In the genomic region with DNA sequence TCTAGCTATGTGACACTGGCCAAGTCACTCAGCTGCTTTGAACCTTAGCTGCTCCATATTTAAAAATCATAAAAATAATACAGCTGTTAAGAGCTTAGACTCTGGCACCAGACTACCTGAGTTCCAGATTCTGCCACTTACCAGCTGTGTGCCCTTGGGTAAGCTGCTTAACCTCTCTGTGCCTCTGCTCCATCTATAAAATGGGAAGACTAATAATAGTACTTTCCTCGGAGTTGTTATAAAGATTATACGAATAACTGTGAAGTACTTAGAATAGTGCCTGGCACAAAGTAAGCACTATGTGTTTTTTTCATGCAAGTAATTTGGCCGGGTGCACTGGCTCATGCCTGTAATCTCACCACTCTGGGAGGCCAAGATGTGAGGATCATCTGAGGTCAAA, we compare ENCODE assay signal across 9 cellular contexts. TPM values are rescaled to one million over a fixed set of nuclear protein-coding genes. Genes with fewer than 3 reads are reported as not detected.
DNase-seq lines count a peak whose midpoint lies in the region; ATAC-seq, FAIRE-seq and TF ChIP-seq lines count a peak whose summit lies in the region.
"Had no signal": no experiment of that assay in that cellular context is flagged by ENCODE, and none has a peak within 500 bp of the region (broad histone marks: within the 10 kb centered on the region; RNA-seq: fewer than 3 reads in every experiment).

No MANE protein-coding gene starts in this region.

- H3K4me1 Mint-ChIP-seq in natural killer cell = peaks cover 12 to 16% of the 10 kb centered on the region in 2 donors

- no peaks in the 10 kb centered on the region for H3K36me3 Mint-ChIP-seq in natural killer cell

- H3K4me3 ChIP-seq in BLaER1 treated with 17β-estradiol and CSF1 and Interleukin-3, amounts not matched to agents 10 nM and 100 nM = peak overlapping the region; percentile 63 to 81 (median 74)
- H3K4me3 ChIP-seq in HUES64 (ENCODE audit: low read length) (peak overlapping the region; percentile 92), GM12878 (peak overlapping the region; percentile 79)

- POLR2A ChIA-PET in GM12878 (lab: Charles Lee) = interaction anchor here (0.6 to 1.2 kb wide), 2 partner anchors 13 to 448 kb away, joined by 3 to 4 read pairs; no protein-coding TSS in a partner anchor

- no peaks in the 10 kb centered on the region for H3K9me3 Mint-ChIP-seq in natural killer cell

- RAD21 ChIA-PET in GM12878 (lab: Charles Lee; ENCODE audit: unreplicated experiment) = interaction anchor here (1.5 to 1.9 kb wide), 2 partner anchors 14 to 344 kb away, joined by 6 to 7 read pairs; no protein-coding TSS in a partner anchor

- no peaks in the 10 kb centered on the region for H3K27me3 ChIP-seq in BLaER1 treated with 17β-estradiol and CSF1 and Interleukin-3, amounts not matched to agents 10 nM and 100 nM
- no peaks in the 10 kb centered on the region for H3K27me3 ChIP-seq in HUES64 (ENCODE audit: insufficient read depth, low read length)
- no peaks in the 10 kb centered on the region for H3K27me3 ChIP-seq in GM12878 (replicated peaks in 1 of 2; ENCODE audit: control insufficient read depth in 2 of 2, insufficient read depth in 2 of 2, low read length in 1 of 2)
- H3K27me3 ChIP-seq: neutrophil had no signal

- H3K4me1 ChIP-seq in BLaER1 treated with 17β-estradiol and CSF1 and Interleukin-3, amounts not matched to agents 10 nM and 100 nM = peaks cover 41 to 62% (median 52%) of the 10 kb centered on the region in 10 experiments
- H3K4me1 ChIP-seq in HUES64 (ENCODE audit: insufficient read depth, low read length) = peaks cover 4% of the 10 kb centered on the region
- peaks cover 3% of the 10 kb centered on the region; the same call in 1 of the 2 replicates for H3K4me1 ChIP-seq in GM12878 (ENCODE audit: control insufficient read depth, insufficient read depth, low read length)

- CTCF ChIA-PET in GM12878 (lab: Yijun Ruan, JAX) = interaction anchor here (0.6 to 8.1 kb wide), 6 partner anchors 10 to 344 kb away, joined by 3 to 72 read pairs (median 4); no protein-coding TSS in a partner anchor

- H3K36me3 ChIP-seq in BLaER1 treated with 17β-estradiol and CSF1 and Interleukin-3, amounts not matched to agents 10 nM and 100 nM = peaks cover under 1 to 35% (median 12%) of the 10 kb centered on the region in 11 experiments; a peak in 16 of 22 replicates
- peaks cover 8% of the 10 kb centered on the region for H3K36me3 ChIP-seq in HUES64 (ENCODE audit: insufficient read depth, low read length)
- H3K36me3 ChIP-seq in GM12878 (ENCODE audit: control insufficient read depth in 2 of 2, insufficient read depth in 2 of 2, low read length in 1 of 2) = no peaks in the 10 kb centered on the region
- H3K36me3 ChIP-seq: neutrophil had no signal

- ATAC-seq in GM12878 (no peak), natural killer cell (no peak), HG02610 (IDR thresholded peaks at IDR 0.05; ENCODE audit: unreplicated experiment) (no peak)

- in situ Hi-C loops in GM12878 (cut with MboI) = no loop called here

- H3K4me3 Mint-ChIP-seq in natural killer cell = peak overlapping the region; percentile 93

- BruUV-seq in GM12878 (replicated peaks; lab: Mats Ljungman, UMichigan) = TSS peak; percentile 69

- TF ChIP-seq POLR2A in GM12878 (IDR thresholded peaks at IDR 0.05; ENCODE audit: low read depth, low read length) = no peak

- no peak for TF ChIP-seq CTCF in GM12878 (IDR thresholded peaks at IDR 0.05 in 2 of 3, conservative IDR thresholded peaks at IDR 0.05 in 1 of 3; ENCODE audit: control insufficient read depth in 2 of 3, extremely low read depth in 1 of 3, insufficient read depth in 1 of 3, low read depth in 3 of 3, low read length in 3 of 3)
- TF ChIP-seq CTCF in natural killer cell (IDR thresholded peaks at IDR 0.05) = no peak

- H3K9ac ChIP-seq in BLaER1 treated with 17β-estradiol and CSF1 and Interleukin-3, amounts not matched to agents 10 nM and 100 nM = peak overlapping the region; percentile 73 to 93 (median 86); a peak in 20 of 22 replicates
- no peak overlapping the region for H3K9ac ChIP-seq in HUES64 (ENCODE audit: low read depth, low read length)
- H3K9ac ChIP-seq in GM12878 (ENCODE audit: control insufficient read depth, insufficient read depth, low read length) = no peak overlapping the region; the same call in 1 of the 2 replicates

- H3K9me3 ChIP-seq in BLaER1 treated with 17β-estradiol and CSF1 and Interleukin-3, amounts not matched to agents 10 nM and 100 nM (replicated peaks in 1 of 11) = no peaks in the 10 kb centered on the region
- no peaks in the 10 kb centered on the region for H3K9me3 ChIP-seq in HUES64 (ENCODE audit: insufficient read depth, low read depth, low read length)
- no peaks in the 10 kb centered on the region for H3K9me3 ChIP-seq in GM12878 (replicated peaks; ENCODE audit: control insufficient read depth, insufficient read depth, low read length)
- H3K9me3 ChIP-seq: neutrophil had no signal

- H3K27ac ChIP-seq in BLaER1 treated with 17β-estradiol and CSF1 and Interleukin-3, amounts not matched to agents 10 nM and 100 nM = peak overlapping the region in 9 of 11 experiments; percentile 81 to 93 (median 90); a peak in 15 of 22 replicates
- H3K27ac ChIP-seq in HUES64 (ENCODE audit: low read depth, low read length) = no peak overlapping the region
- no peak overlapping the region for H3K27ac ChIP-seq in GM12878 (ENCODE audit: control insufficient read depth, insufficient read depth)

- no peak for TF ChIP-seq EP300 in GM12878 (IDR thresholded peaks at IDR 0.05; ENCODE audit: borderline replicate concordance in 1 of 2, control insufficient read depth in 1 of 2, low read depth in 2 of 2, low read length in 2 of 2)

- 95% methylated on average over 3 of the region's 3 CpGs for WGBS in HUES64
- 62% methylated on average over 3 of the region's 3 CpGs for WGBS in GM12878 (ENCODE audit: insufficient coverage, insufficient replicate concordance, low lambda C conversion rate, missing lambda C conversion rate)

- SMC1A ChIA-PET in GM12878 (lab: Charles Lee; ENCODE audit: uncharacterized antibody, unreplicated experiment) = interaction anchor here (0.9 to 1.6 kb wide), 5 partner anchors 9 to 344 kb away, joined by 3 to 10 read pairs (median 3); no protein-coding TSS in a partner anchor

- H3K27ac Mint-ChIP-seq in natural killer cell = peak overlapping the region in 1 of 2 donors; percentile 46

- H2AFZ ChIP-seq in GM12878 (ENCODE audit: control insufficient read depth, low read depth, low read length) = no peak overlapping the region

- no peak for FAIRE-seq in GM12878 (lab: Jason Lieb, UNC)

- intact Hi-C loops in GM12878 (cut with micrococcal nuclease; ENCODE audit: unreplicated experiment) = loop anchor here (10.0 kb wide), 1 partner anchor 333 kb away; the partner anchor contains the start of gene XKR3
- intact Hi-C loops in natural killer cell (cut with micrococcal nuclease) = loop anchor here (10.0 kb wide), 1 partner anchor 917 kb away; the partner anchor contains the start of gene PEX26

- DNase-seq in GM12878 (ENCODE audit: low read depth, low spot score) (no peak), natural killer cell (no peak), SKM-1 treated with dmso at 0.1 percent for 144 hours (lab: John Stamatoyannopoulos, UW; ENCODE audit: unreplicated experiment) (no peak), LoVo (ENCODE audit: low spot score) (no peak)
- no peak for DNase-seq in stimulated activated CD4-positive, alpha-beta T cell treated with anti-CD3 and anti-CD28 coated beads, Interleukin-4, amount 100 ng/mL, for 4 hours

- H3K79me2 ChIP-seq in GM12878 (ENCODE audit: control insufficient read depth, insufficient read depth, low read length) = peaks cover 24% of the 10 kb centered on the region

- H4K20me1 ChIP-seq in BLaER1 treated with 17β-estradiol and CSF1 and Interleukin-3, amounts not matched to agents 10 nM and 100 nM = peaks cover 36 to 58% (median 53%) of the 10 kb centered on the region in 11 experiments; a peak in 21 of 22 replicates
- peaks cover 2% of the 10 kb centered on the region; the same call in 1 of the 2 replicates for H4K20me1 ChIP-seq in GM12878 (ENCODE audit: control insufficient read depth, insufficient read depth)

- H3K27me3 Mint-ChIP-seq in natural killer cell (ENCODE audit: low read depth in 2 of 2) = no peaks in the 10 kb centered on the region

- peak overlapping the region; percentile 80 to 97 (median 91) for H3K4me2 ChIP-seq in BLaER1 treated with 17β-estradiol and CSF1 and Interleukin-3, amounts not matched to agents 10 nM and 100 nM
- H3K4me2 ChIP-seq in GM12878 (ENCODE audit: control insufficient read depth, insufficient read depth) = peak overlapping the region; percentile 60

- TF ChIP-seq RAD21 in GM12878 (IDR thresholded peaks at IDR 0.05; ENCODE audit: insufficient read depth, low read depth, low read length) = no peak

RNA-seq across cellular contexts. Expression of gene HDHD5, which starts 1.4 kb away (rescaled TPM):
- polyA plus RNA-seq in HUES64 (2013, experiment 1 of 2) = 45.1 TPM
- polyA plus RNA-seq in HUES64 (2013, experiment 2 of 2) = 45.0 TPM
- total RNA-seq in GM12878 (2013; cell fraction: nucleolus; rRNA removed) = 56.3 and 58.2 TPM in 2 replicates
- total RNA-seq in GM12878 (2014; rRNA removed) = 47.8 and 54.1 TPM in 2 replicates
- total RNA-seq in GM12878 (2014; rRNA removed; fragmentation: Illumina TruSeq; extraction: Trizol) = 25.8 and 27.1 TPM in 2 replicates
- 46.4 and 47.0 TPM in 2 replicates for total RNA-seq in GM12878 (2021)
- 24.2 TPM for polyA plus RNA-seq in GM12878 (2011; ENCODE audit: low read depth)
- polyA plus RNA-seq in GM12878 (2011; rRNA removed) = 45.2 and 67.4 TPM in 2 replicates
- 116 and 117 TPM in 2 replicates for polyA plus RNA-seq in GM12878 (2011; cell fraction: cytosol; rRNA removed)
- 86.4 and 97.9 TPM in 2 replicates for polyA plus RNA-seq in GM12878 (2011; cell fraction: nucleus; rRNA removed)
- 34.6 and 42.2 TPM in 2 replicates for polyA plus RNA-seq in GM12878 (2012)
- polyA plus RNA-seq in GM12878 (2014; fragmentation: Illumina TruSeq; extraction: Trizol) = 8.9 and 27.4 TPM in 2 replicates
- 1 to 10 TPM; 1.7 to 7.7 TPM for polyA plus RNA-seq in GM12878 (2014; fragmentation: Nextera tagmentation; extraction: Ambion mirVana)
- 51.9 and 52.8 TPM in 2 replicates for polyA plus RNA-seq in GM12878 (2014; rRNA removed)
- 10 to 100 TPM; 67.3 to 68.0 TPM for polyA plus RNA-seq in GM12878 (2016; fragmentation: Nextera tagmentation; extraction: Ambion mirVana)
- polyA minus RNA-seq in GM12878 (2011; rRNA and poly(A)+ RNA removed) = 30.0 and 58.2 TPM in 2 replicates
- polyA minus RNA-seq in GM12878 (2011; cell fraction: cytosol; rRNA and poly(A)+ RNA removed) = 19.0 and 20.8 TPM in 2 replicates
- polyA minus RNA-seq in GM12878 (2011; cell fraction: nucleus; rRNA and poly(A)+ RNA removed) = 27.0 and 38.5 TPM in 2 replicates
- 10 to 100 TPM; 12.0 to 16.5 (median 13.5) TPM for total RNA-seq in natural killer cell

RNA-seq across cellular contexts. Expression of gene TMEM121B, which starts 36.6 kb away (rescaled TPM):
- polyA plus RNA-seq in HUES64 (2013, experiment 1 of 2) = 3.9 TPM
- 4.1 TPM for polyA plus RNA-seq in HUES64 (2013, experiment 2 of 2)
- 0.10 and 0.12 TPM in 2 replicates for total RNA-seq in GM12878 (2013; cell fraction: nucleolus; rRNA removed)
- total RNA-seq in GM12878 (2014; rRNA removed) (0.05 TPM in 1 of 2 replicates, not detected in the other), GM12878 (2014; rRNA removed; fragmentation: Illumina TruSeq; extraction: Trizol) (0.04 TPM in 1 of 2 replicates, not detected in the other), GM12878 (2021) (0.08 and 0.10 TPM in 2 replicates), natural killer cell (under 1 TPM in 2 of 3 donors, not detected in 1; 0.18 to 0.35 TPM)
- not detected for polyA plus RNA-seq in GM12878 (2011; ENCODE audit: low read depth)
- polyA plus RNA-seq in GM12878 (2011; rRNA removed) (not detected in 2 replicates), GM12878 (2014; fragmentation: Illumina TruSeq; extraction: Trizol) (0.06 and 0.13 TPM in 2 replicates), GM12878 (2014; fragmentation: Nextera tagmentation; extraction: Ambion mirVana) (under 1 TPM in 1 of 2 experiments, not detected in 1; 0.02 TPM), GM12878 (2014; rRNA removed) (0.04 and 0.10 TPM in 2 replicates), GM12878 (2016; fragmentation: Nextera tagmentation; extraction: Ambion mirVana) (not detected)
- 0.07 TPM in 1 of 2 replicates, not detected in the other for polyA plus RNA-seq in GM12878 (2011; cell fraction: cytosol; rRNA removed)
- polyA plus RNA-seq in GM12878 (2011; cell fraction: nucleus; rRNA removed) = 0.10 and 0.13 TPM in 2 replicates
- 0.03 and 0.04 TPM in 2 replicates for polyA plus RNA-seq in GM12878 (2012)
- polyA minus RNA-seq in GM12878 (2011; rRNA and poly(A)+ RNA removed) = not detected in 2 replicates
- polyA minus RNA-seq in GM12878 (2011; cell fraction: cytosol; rRNA and poly(A)+ RNA removed) = not detected in 2 replicates
- 0.10 TPM in 1 of 2 replicates, not detected in the other for polyA minus RNA-seq in GM12878 (2011; cell fraction: nucleus; rRNA and poly(A)+ RNA removed)

Comparison
In these comparisons a context has a peak if more than half of its experiments do, and no peak if none do; other contexts are left out.
1. H3K27ac ChIP-seq: peak in BLaER1 treated with 17β-estradiol and CSF1 and Interleukin-3, amounts not matched to agents 10 nM and 100 nM (9 of 11); none in HUES64 (single experiment) and GM12878 (single experiment).
2. H3K9ac ChIP-seq: peak in BLaER1 treated with 17β-estradiol and CSF1 and Interleukin-3, amounts not matched to agents 10 nM and 100 nM (11 of 11); none in HUES64 (single experiment) and GM12878 (single experiment).
3. Peak in every context shown above with its lines, with median percentiles within 50 percentile points of each other: H3K4me3 ChIP-seq.